In the genomic region with DNA sequence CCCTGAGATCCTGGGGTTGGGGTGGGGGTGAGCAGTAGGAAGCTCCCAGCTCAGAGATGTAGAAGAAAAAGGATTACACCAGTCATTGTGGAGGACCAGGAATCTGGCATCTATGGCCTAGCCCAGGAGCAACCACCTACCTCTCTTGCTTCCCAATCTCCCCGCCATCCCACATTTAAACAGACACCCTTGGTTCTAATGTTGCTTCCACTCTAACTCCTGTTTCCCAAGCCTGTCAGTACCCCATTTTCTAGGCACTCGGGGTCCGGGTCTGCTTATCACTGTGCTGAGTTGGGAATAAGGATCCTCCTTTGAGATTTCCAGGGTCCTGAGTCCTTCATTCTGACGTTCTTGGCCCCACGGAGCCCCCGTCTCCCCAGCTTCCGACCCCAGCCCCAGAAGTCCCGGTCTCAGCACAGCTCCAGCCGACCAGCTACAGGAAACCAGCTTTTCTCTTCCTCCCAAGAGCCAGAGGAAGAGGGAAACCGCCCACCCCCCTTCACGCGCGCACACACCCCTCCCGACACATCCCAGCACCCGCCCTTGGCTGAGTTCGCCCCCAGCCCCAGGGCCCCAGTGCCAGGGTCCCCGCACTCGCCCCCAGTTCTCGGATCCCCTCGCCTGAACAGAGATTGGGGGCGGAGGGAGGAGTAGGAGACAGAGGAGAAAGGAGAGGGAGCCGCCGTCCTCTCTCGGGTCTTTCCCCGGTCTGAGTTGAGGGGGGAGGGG, we compare ENCODE assay signal across 8 cellular contexts. TPM values are rescaled to one million over a fixed set of nuclear protein-coding genes. Genes with fewer than 3 reads are reported as not detected.
DNase-seq lines count a peak whose midpoint lies in the region; ATAC-seq and TF ChIP-seq lines count a peak whose summit lies in the region.

No MANE protein-coding gene starts in this region.

- H3K36me3 ChIP-seq in CD4-positive, CD25-positive, alpha-beta regulatory T cell (ENCODE audit: control insufficient read depth, insufficient read depth, low read length): no peaks in the 10 kb centered on the region
- H3K36me3 ChIP-seq in Peyer's patch: no peaks in the 10 kb centered on the region

- peak in 1 of 3 donors; percentile 37 for DNase-seq in CD4-positive, CD25-positive, alpha-beta regulatory T cell
- peak in 1 of 3 donors; percentile 61 for DNase-seq in Peyer's patch
- peak; percentile 17 for DNase-seq in effector CD8-positive, alpha-beta T cell (lab: John Stamatoyannopoulos, UW)
- no peak for DNase-seq in natural killer cell treated with Interleukin-12 subunit alpha and Interleukin-12 subunit beta and Interleukin-15 and Interleukin-18, amount 100 ng/mL, for 72 hours (ENCODE audit: low spot score)
- no peak for DNase-seq in germinal center (ENCODE audit: low spot score)
- DNase-seq in NCI-H2171 treated with DMSO at 0.1 percent for 48 hours (lab: John Stamatoyannopoulos, UW): no peak
- DNase-seq in NCI-H1048 (lab: John Stamatoyannopoulos, UW): no peak

- ATAC-seq in CD4-positive, CD25-positive, alpha-beta regulatory T cell (ENCODE audit: low read depth in 2 of 2): no peak
- peak in 1 of 2 donors; percentile 2 for ATAC-seq in natural killer cell treated with Interleukin-12 subunit alpha and Interleukin-12 subunit beta and Interleukin-15 and Interleukin-18, amount 100 ng/mL, for 72 hours
- ATAC-seq in HG02798 (IDR thresholded peaks at IDR 0.05; ENCODE audit: poor library complexity, unreplicated experiment): no peak

- TF ChIP-seq POLR2A in Peyer's patch (IDR thresholded peaks at IDR 0.05): no peak

- peak overlapping the region; percentile 86 to 93 (median 91) for H3K4me3 Mint-ChIP-seq in CD4-positive, CD25-positive, alpha-beta regulatory T cell
- peak overlapping the region; percentile 93 for H3K4me3 Mint-ChIP-seq in natural killer cell treated with Interleukin-12 subunit alpha and Interleukin-12 subunit beta and Interleukin-15 and Interleukin-18, amount 100 ng/mL, for 72 hours

- H3K4me1 ChIP-seq in CD4-positive, CD25-positive, alpha-beta regulatory T cell (ENCODE audit: control insufficient read depth, insufficient read depth, low read length, poor library complexity, severe bottlenecking): peaks cover 72% of the 10 kb centered on the region
- peaks cover 0 to 50% (median 19%) of the 10 kb centered on the region in 4 donors for H3K4me1 ChIP-seq in Peyer's patch

- H3K9me3 ChIP-seq in CD4-positive, CD25-positive, alpha-beta regulatory T cell (ENCODE audit: control insufficient read depth in 2 of 2, low read length in 2 of 2): no peaks in the 10 kb centered on the region
- H3K9me3 ChIP-seq in Peyer's patch: no peaks in the 10 kb centered on the region

- peaks cover 2 to 85% (median 36%) of the 10 kb centered on the region in 4 donors for H3K4me1 Mint-ChIP-seq in CD4-positive, CD25-positive, alpha-beta regulatory T cell
- H3K4me1 Mint-ChIP-seq in natural killer cell treated with Interleukin-12 subunit alpha and Interleukin-12 subunit beta and Interleukin-15 and Interleukin-18, amount 100 ng/mL, for 72 hours (ENCODE audit: low read depth in 2 of 2): peaks cover 54% of the 10 kb centered on the region in 2 donors

- H3K27ac ChIP-seq in CD4-positive, CD25-positive, alpha-beta regulatory T cell (ENCODE audit: insufficient read depth, low read length, poor library complexity, severe bottlenecking): peak overlapping the region; percentile 88
- peak overlapping the region; percentile 80 to 95 (median 82) for H3K27ac ChIP-seq in Peyer's patch

- peaks cover 22% of the 10 kb centered on the region for H3K27me3 Mint-ChIP-seq in CD4-positive, CD25-positive, alpha-beta regulatory T cell
- H3K27me3 Mint-ChIP-seq in natural killer cell treated with Interleukin-12 subunit alpha and Interleukin-12 subunit beta and Interleukin-15 and Interleukin-18, amount 100 ng/mL, for 72 hours: no peaks in the 10 kb centered on the region

- H3K36me3 Mint-ChIP-seq in CD4-positive, CD25-positive, alpha-beta regulatory T cell: peaks cover 2% of the 10 kb centered on the region
- H3K36me3 Mint-ChIP-seq in natural killer cell treated with Interleukin-12 subunit alpha and Interleukin-12 subunit beta and Interleukin-15 and Interleukin-18, amount 100 ng/mL, for 72 hours: no peaks in the 10 kb centered on the region

- TF ChIP-seq CTCF in Peyer's patch (IDR thresholded peaks at IDR 0.05): no peak

- peak overlapping the region; percentile 92 for H3K4me3 ChIP-seq in CD4-positive, CD25-positive, alpha-beta regulatory T cell (ENCODE audit: low read depth, low read length)
- peak overlapping the region; percentile 64 to 84 (median 69) for H3K4me3 ChIP-seq in Peyer's patch

- peak overlapping the region; percentile 88 to 97 (median 96) for H3K27ac Mint-ChIP-seq in CD4-positive, CD25-positive, alpha-beta regulatory T cell
- H3K27ac Mint-ChIP-seq in natural killer cell treated with Interleukin-12 subunit alpha and Interleukin-12 subunit beta and Interleukin-15 and Interleukin-18, amount 100 ng/mL, for 72 hours: peak overlapping the region; percentile 85 to 98

- no peaks in the 10 kb centered on the region for H3K27me3 ChIP-seq in CD4-positive, CD25-positive, alpha-beta regulatory T cell (ENCODE audit: control insufficient read depth, insufficient read depth, low read length)
- H3K27me3 ChIP-seq in Peyer's patch: no peaks in the 10 kb centered on the region

- no peaks in the 10 kb centered on the region for H3K9me3 Mint-ChIP-seq in CD4-positive, CD25-positive, alpha-beta regulatory T cell
- H3K9me3 Mint-ChIP-seq in natural killer cell treated with Interleukin-12 subunit alpha and Interleukin-12 subunit beta and Interleukin-15 and Interleukin-18, amount 100 ng/mL, for 72 hours: no peaks in the 10 kb centered on the region

RNA-seq across cellular contexts. Expression of gene ITGA5, which starts 1.2 kb away (rescaled TPM):
- 57.4 TPM for total RNA-seq in CD4-positive, CD25-positive, alpha-beta regulatory T cell
- 10 to 100 TPM; 18.6 to 31.8 (median 23.7) TPM for polyA plus RNA-seq in CD4-positive, CD25-positive, alpha-beta regulatory T cell
- total RNA-seq in Peyer's patch: 10 to 100 TPM; 21.0 to 78.4 (median 44.5) TPM
- 10 to 100 TPM; 31.8 to 32.1 TPM for total RNA-seq in natural killer cell treated with Interleukin-12 subunit alpha and Interleukin-12 subunit beta and Interleukin-15 and Interleukin-18, amount 100 ng/mL, for 72 hours

RNA-seq across cellular contexts. Expression of gene ZNF385A, which starts 33.3 kb away (rescaled TPM):
- 0.86 TPM for total RNA-seq in CD4-positive, CD25-positive, alpha-beta regulatory T cell
- under 1 TPM in 2 of 4 donors, not detected in 2; 0.14 to 0.17 TPM for polyA plus RNA-seq in CD4-positive, CD25-positive, alpha-beta regulatory T cell
- total RNA-seq in Peyer's patch: 10 to 100 TPM in 2 of 4 donors, 1 to 10 TPM in 2; 7.3 to 28.1 (median 9.7) TPM
- total RNA-seq in natural killer cell treated with Interleukin-12 subunit alpha and Interleukin-12 subunit beta and Interleukin-15 and Interleukin-18, amount 100 ng/mL, for 72 hours: 1 to 10 TPM; 1.1 to 1.5 TPM

RNA-seq across cellular contexts. Expression of gene GPR84, which starts 53.6 kb away (rescaled TPM):
- not detected for total RNA-seq in CD4-positive, CD25-positive, alpha-beta regulatory T cell
- not detected for polyA plus RNA-seq in CD4-positive, CD25-positive, alpha-beta regulatory T cell
- not detected for total RNA-seq in Peyer's patch
- 10 to 100 TPM; 23.5 to 91.5 TPM for total RNA-seq in natural killer cell treated with Interleukin-12 subunit alpha and Interleukin-12 subunit beta and Interleukin-15 and Interleukin-18, amount 100 ng/mL, for 72 hours

RNA-seq across cellular contexts. Expression of gene GTSF1, which starts 55.5 kb away (rescaled TPM):
- total RNA-seq in CD4-positive, CD25-positive, alpha-beta regulatory T cell: 3.0 TPM
- 10 to 100 TPM; 12.7 to 30.3 (median 18.4) TPM for polyA plus RNA-seq in CD4-positive, CD25-positive, alpha-beta regulatory T cell
- total RNA-seq in Peyer's patch: 1 to 10 TPM in 1 of 4 donors, not detected in 3; 1.8 TPM
- 10 to 100 TPM in 1 of 2 donors, 1 to 10 TPM in 1; 7.2 to 10.5 TPM for total RNA-seq in natural killer cell treated with Interleukin-12 subunit alpha and Interleukin-12 subunit beta and Interleukin-15 and Interleukin-18, amount 100 ng/mL, for 72 hours

Comparison
In these comparisons a context has a peak if more than half of its experiments do, and no peak if none do; other contexts are left out.
1. RNA of gene GPR84, which starts 53.6 kb away (total RNA-seq): 23.5 to 91.5 TPM in natural killer cell treated with Interleukin-12 subunit alpha and Interleukin-12 subunit beta and Interleukin-15 and Interleukin-18, amount 100 ng/mL, for 72 hours; not detected in CD4-positive, CD25-positive, alpha-beta regulatory T cell (single experiment) and not detected in Peyer's patch; every median in the first group is over 10 times any median in the second.